9 cellular contexts compared by ENCODE assay signal in genomic region chr2:64914735-64915509, GRCh38.
DNase-seq lines count a peak whose midpoint lies in the region; ATAC-seq, FAIRE-seq and TF ChIP-seq lines count a peak whose summit lies in the region.
"Had no signal": no experiment of that assay in that cellular context is flagged by ENCODE, and none has a peak within 500 bp of the region (broad histone marks: within the 10 kb centered on the region; RNA-seq: fewer than 3 reads in every experiment).

No MANE protein-coding gene starts in this region.

- H4K5ac ChIP-seq in H1 (ENCODE audit: insufficient read length, low read depth, low read length), result no peak overlapping the region

- no peak overlapping the region for H2BK12ac ChIP-seq in H1 (ENCODE audit: low read depth, low read length)

- H2BK20ac ChIP-seq in H1 (ENCODE audit: low read length), result no peak overlapping the region

- H3K56ac ChIP-seq in H1 (replicated peaks; ENCODE audit: insufficient read length, low read depth, low read length), result no peak overlapping the region

- 0 out of 2 replicates have a peak overlapping the region, but pooled peaks have one; percentile 21 for H2AFZ ChIP-seq in H1 (ENCODE audit: low read length)

- H3K79me1 ChIP-seq in H1 (ENCODE audit: low read depth, low read length), result no peaks in the 10 kb centered on the region

- H3K4me3 ChIP-seq in GM12864 (ENCODE audit: low read depth, low read length) (peak overlapping the region; percentile 4; the same call in 1 of the 2 replicates), H1 (ENCODE audit: extremely low read depth in 1 of 4, insufficient read depth in 2 of 4, low read depth in 3 of 4, low read length in 4 of 4) (no peak overlapping the region), kidney (ENCODE audit: low read length in 2 of 2) (no peak overlapping the region)

- no peaks in the 10 kb centered on the region for H3K9me3 ChIP-seq in H1 (ENCODE audit: insufficient read depth in 2 of 2, low read depth in 1 of 2, low read length in 1 of 2)
- H3K9me3 ChIP-seq in kidney (ENCODE audit: control insufficient read depth in 1 of 2, low read length in 2 of 2), result no peaks in the 10 kb centered on the region

- no peak for TF ChIP-seq CTCF in GM12864 (IDR thresholded peaks at IDR 0.05; ENCODE audit: low read depth, low read length, missing control alignments)
- TF ChIP-seq CTCF in H1 (IDR thresholded peaks at IDR 0.05; ENCODE audit: control extremely low read depth in 1 of 3, insufficient read depth in 1 of 3, low read depth in 1 of 3, low read length in 3 of 3), result no peak
- TF ChIP-seq CTCF in kidney (IDR thresholded peaks at IDR 0.05; ENCODE audit: borderline replicate concordance, extremely low read depth, insufficient read depth), result no peak
- TF ChIP-seq CTCF in D721Med (IDR thresholded peaks at IDR 0.05; ENCODE audit: insufficient read depth, missing control alignments), result no peak

- H4K8ac ChIP-seq in H1 (ENCODE audit: extremely low read depth, insufficient read depth, low read length), result no peak overlapping the region

- no peaks in the 10 kb centered on the region for H3K36me3 ChIP-seq in H1 (ENCODE audit: control insufficient read depth in 2 of 4, insufficient read depth in 4 of 4, low read length in 3 of 4)
- H3K36me3 ChIP-seq in kidney (ENCODE audit: control insufficient read depth in 1 of 2, insufficient read depth in 2 of 2, low read length in 2 of 2), result no peaks in the 10 kb centered on the region

- H3K4me2 ChIP-seq in H1 (ENCODE audit: insufficient read depth in 1 of 2, low read depth in 2 of 2, low read length in 2 of 2), result no peak overlapping the region

- H2BK5ac ChIP-seq in H1 (ENCODE audit: low read depth, low read length), result no peak overlapping the region

- H4K91ac ChIP-seq in H1 (replicated peaks; ENCODE audit: insufficient read length, low read length), result no peak overlapping the region

- no peak for FAIRE-seq in H1 (lab: Jason Lieb, UNC)
- no peak for FAIRE-seq in kidney (lab: Jason Lieb, UNC)
- FAIRE-seq in D721Med (lab: Jason Lieb, UNC), result no peak

- H3K79me2 ChIP-seq in H1 (ENCODE audit: control insufficient read depth in 1 of 2, insufficient read depth in 2 of 2, low read length in 2 of 2), result no peaks in the 10 kb centered on the region

- no peak for TF ChIP-seq POLR2A in H1 (IDR thresholded peaks at IDR 0.05; ENCODE audit: control extremely low read depth in 1 of 2, low read depth in 2 of 2, low read length in 2 of 2)

- intact Hi-C loops in kidney (cut with DNase I), result no loop called here

- no peaks in the 10 kb centered on the region for H4K20me1 ChIP-seq in H1 (replicated peaks in 1 of 2; ENCODE audit: control insufficient read depth in 1 of 2, insufficient read depth in 2 of 2, low read length in 2 of 2)

- CTCF ChIA-PET in H1 (lab: Charles Lee; ENCODE audit: partially characterized antibody), result interaction anchor here (0.5 to 8.7 kb wide), 20 partner anchors 8 to 586 kb away, joined by 3 to 64 read pairs (median 3); partner anchors contain the start of gene SLC1A4

- DNase-seq in GM12864 (ENCODE audit: low read depth), result peak; percentile 97
- DNase-seq in H1 (ENCODE audit: low read depth in 1 of 2, low spot score in 2 of 2), result no peak
- no peak for DNase-seq in activated CD4-positive, alpha-beta T cell treated with anti-CD3 and anti-CD28 coated beads for 4 hours
- DNase-seq in hepatic stellate cell (ENCODE audit: low spot score), result no peak
- no peak for DNase-seq in kidney
- no peak for DNase-seq in D721Med (ENCODE audit: insufficient read length, low spot score)
- DNase-seq: activated CD8-positive, alpha-beta memory T cell treated with anti-CD3 and anti-CD28 coated beads for 24 hours had no signal

- no peak overlapping the region for H3K14ac ChIP-seq in H1 (ENCODE audit: insufficient read length)

- TF ChIP-seq RAD21 in H1 (IDR thresholded peaks at IDR 0.05 in 1 of 2, conservative IDR thresholded peaks at IDR 0.05 in 1 of 2; ENCODE audit: low read depth in 2 of 2, low read length in 2 of 2), result no peak

- no peak overlapping the region for H3K4ac ChIP-seq in H1 (replicated peaks; ENCODE audit: insufficient read length, low read depth, low read length)

- no peak overlapping the region for H3K18ac ChIP-seq in H1 (ENCODE audit: extremely low read depth, low read length)

- no peak overlapping the region for H3K9ac ChIP-seq in H1 (replicated peaks in 1 of 4; ENCODE audit: extremely low read depth in 1 of 4, low read depth in 3 of 4, low read length in 3 of 4)
- H3K9ac ChIP-seq in kidney (ENCODE audit: low read length in 2 of 2), result no peak overlapping the region

- H3K23ac ChIP-seq in H1 (ENCODE audit: insufficient read length), result no peak overlapping the region

- H2AK5ac ChIP-seq in H1 (ENCODE audit: low read depth, low read length), result no peak overlapping the region

- ATAC-seq in GM21390 (IDR thresholded peaks at IDR 0.05; ENCODE audit: unreplicated experiment) (peak; percentile 65), HG03457 (IDR thresholded peaks at IDR 0.05; ENCODE audit: unreplicated experiment) (peak; percentile 50)

- H3K4me1 ChIP-seq in H1 (replicated peaks in 1 of 4; ENCODE audit: control insufficient read depth in 3 of 4, insufficient read depth in 4 of 4, low read length in 3 of 4), result peaks cover 0 to 6% (median 4%) of the 10 kb centered on the region in 4 experiments; a peak in 6 of 7 replicates
- no peaks in the 10 kb centered on the region for H3K4me1 ChIP-seq in kidney (ENCODE audit: control insufficient read depth in 1 of 2, insufficient read depth in 1 of 2, low read depth in 1 of 2, low read length in 2 of 2)

- no peaks in the 10 kb centered on the region for H3K23me2 ChIP-seq in H1 (ENCODE audit: low read depth, low read length)

- H3K27me3 ChIP-seq in H1 (replicated peaks in 1 of 4; ENCODE audit: control insufficient read depth in 3 of 4, extremely low read depth in 1 of 4, insufficient read depth in 3 of 4, low read length in 3 of 4), result peaks cover 0 to 7% (median 3%) of the 10 kb centered on the region in 4 experiments; a peak in 3 of 7 replicates

- no peak overlapping the region for H2BK120ac ChIP-seq in H1 (replicated peaks; ENCODE audit: low read depth, low read length)

- WGBS in H1 (ENCODE audit: extremely low coverage in 1 of 2, insufficient coverage in 1 of 2, insufficient read length in 1 of 2, insufficient replicate concordance in 2 of 2, low coverage in 1 of 2, low lambda C conversion rate in 2 of 2, missing lambda C conversion rate in 1 of 2), 2 experiments, result 85% methylated on average over 7 of the region's 7 CpGs; no CpG with 5 or more reads in 1 of the 2 experiments

- POLR2A ChIA-PET in H1 (lab: Charles Lee; ENCODE audit: partially characterized antibody), result no interaction called here

- H2BK15ac ChIP-seq in H1 (ENCODE audit: low read length), result 0 out of 2 replicates have a peak overlapping the region, but pooled peaks have one; percentile 38

- no peak overlapping the region for H3K27ac ChIP-seq in H1 (ENCODE audit: low read depth, low read length)
- H3K27ac ChIP-seq in kidney (ENCODE audit: low read depth in 2 of 2, low read length in 2 of 2), result no peak overlapping the region

- no peak for TF ChIP-seq EP300 in H1 (IDR thresholded peaks at IDR 0.05; ENCODE audit: borderline replicate concordance in 1 of 2, low read depth in 2 of 2, low read length in 2 of 2)

TF ChIP-seq in H1, 55 proteins besides CTCF, POLR2A, EP300 and RAD21:
- TF ChIP-seq CTBP2 (IDR thresholded peaks at IDR 0.05; ENCODE audit: borderline replicate concordance, insufficient read depth, insufficient read length, low read length), result no peak
